Comparison of ENCODE assay signal across 2 cellular contexts in the genomic region with DNA sequence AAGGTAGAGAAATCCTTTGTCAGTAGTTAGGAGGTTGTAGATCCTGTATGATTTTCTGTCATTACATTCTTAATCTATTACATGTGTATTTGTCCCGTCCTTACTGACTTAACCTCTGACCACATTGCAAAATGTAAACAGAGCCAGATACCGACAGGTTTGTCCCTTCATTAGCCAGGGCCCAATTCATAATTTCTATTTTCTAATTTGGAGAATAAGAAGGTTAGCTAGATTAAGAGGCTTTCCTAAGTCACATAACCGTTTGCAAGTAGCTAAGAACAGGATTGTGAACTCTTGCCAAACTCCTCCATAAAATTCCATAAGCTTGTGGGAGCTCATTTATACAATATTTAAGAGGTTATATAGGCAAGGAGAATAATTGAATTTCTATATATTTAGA.
TF ChIP-seq lines count a peak whose summit lies in the region.

No MANE protein-coding gene starts in this region.

TF ChIP-seq in SK-N-SH, 30 proteins besides CTCF, POLR2A, EP300 and RAD21 (continued from another document):
- TF ChIP-seq, protein P1, sequence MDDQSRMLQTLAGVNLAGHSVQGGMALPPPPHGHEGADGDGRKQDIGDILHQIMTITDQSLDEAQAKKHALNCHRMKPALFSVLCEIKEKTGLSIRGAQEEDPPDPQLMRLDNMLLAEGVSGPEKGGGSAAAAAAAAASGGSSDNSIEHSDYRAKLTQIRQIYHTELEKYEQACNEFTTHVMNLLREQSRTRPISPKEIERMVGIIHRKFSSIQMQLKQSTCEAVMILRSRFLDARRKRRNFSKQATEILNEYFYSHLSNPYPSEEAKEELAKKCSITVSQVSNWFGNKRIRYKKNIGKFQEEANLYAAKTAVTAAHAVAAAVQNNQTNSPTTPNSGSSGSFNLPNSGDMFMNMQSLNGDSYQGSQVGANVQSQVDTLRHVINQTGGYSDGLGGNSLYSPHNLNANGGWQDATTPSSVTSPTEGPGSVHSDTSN (IDR thresholded peaks at IDR 0.05), result no peak
- no peak for TF ChIP-seq NRF1 (IDR thresholded peaks at IDR 0.05; ENCODE audit: low read depth, low read length)
- TF ChIP-seq, protein P2, sequence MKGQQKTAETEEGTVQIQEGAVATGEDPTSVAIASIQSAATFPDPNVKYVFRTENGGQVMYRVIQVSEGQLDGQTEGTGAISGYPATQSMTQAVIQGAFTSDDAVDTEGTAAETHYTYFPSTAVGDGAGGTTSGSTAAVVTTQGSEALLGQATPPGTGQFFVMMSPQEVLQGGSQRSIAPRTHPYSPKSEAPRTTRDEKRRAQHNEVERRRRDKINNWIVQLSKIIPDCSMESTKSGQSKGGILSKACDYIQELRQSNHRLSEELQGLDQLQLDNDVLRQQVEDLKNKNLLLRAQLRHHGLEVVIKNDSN (IDR thresholded peaks at IDR 0.05; ENCODE audit: borderline replicate concordance, low read depth), result no peak

TF ChIP-seq in SK-N-SH treated with all-trans-retinoic acid at 6 μM for 48 hours, 23 proteins besides CTCF, POLR2A, EP300 and RAD21 (continued from another document):
- TF ChIP-seq, protein P3, sequence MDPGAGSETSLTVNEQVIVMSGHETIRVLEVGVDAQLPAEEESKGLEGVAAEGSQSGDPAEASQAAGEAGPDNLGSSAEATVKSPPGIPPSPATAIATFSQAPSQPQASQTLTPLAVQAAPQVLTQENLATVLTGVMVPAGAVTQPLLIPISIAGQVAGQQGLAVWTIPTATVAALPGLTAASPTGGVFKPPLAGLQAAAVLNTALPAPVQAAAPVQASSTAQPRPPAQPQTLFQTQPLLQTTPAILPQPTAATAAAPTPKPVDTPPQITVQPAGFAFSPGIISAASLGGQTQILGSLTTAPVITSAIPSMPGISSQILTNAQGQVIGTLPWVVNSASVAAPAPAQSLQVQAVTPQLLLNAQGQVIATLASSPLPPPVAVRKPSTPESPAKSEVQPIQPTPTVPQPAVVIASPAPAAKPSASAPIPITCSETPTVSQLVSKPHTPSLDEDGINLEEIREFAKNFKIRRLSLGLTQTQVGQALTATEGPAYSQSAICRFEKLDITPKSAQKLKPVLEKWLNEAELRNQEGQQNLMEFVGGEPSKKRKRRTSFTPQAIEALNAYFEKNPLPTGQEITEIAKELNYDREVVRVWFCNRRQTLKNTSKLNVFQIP (CRISPR knock-in tag; IDR thresholded peaks at IDR 0.05; ENCODE audit: borderline replicate concordance, low read depth), result no peak
- TF ChIP-seq ZFP3 (CRISPR knock-in tag; IDR thresholded peaks at IDR 0.05) (no peak), SNAI2 (CRISPR knock-in tag; IDR thresholded peaks at IDR 0.05) (no peak), CSDC2 (CRISPR knock-in tag; IDR thresholded peaks at IDR 0.05) (no peak), ZNF565 (CRISPR knock-in tag; conservative IDR thresholded peaks at IDR 0.05; ENCODE audit: low read depth) (no peak), ESRRG (CRISPR knock-in tag; IDR thresholded peaks at IDR 0.05) (no peak), ISL1 (CRISPR knock-in tag; IDR thresholded peaks at IDR 0.05) (no peak), ARNTL (CRISPR knock-in tag; IDR thresholded peaks at IDR 0.05; ENCODE audit: borderline replicate concordance, low read depth) (no peak), RARB (CRISPR knock-in tag; IDR thresholded peaks at IDR 0.05) (no peak), TCF4 (CRISPR knock-in tag; IDR thresholded peaks at IDR 0.05; ENCODE audit: borderline replicate concordance) (no peak)
